23 cellular contexts compared by ENCODE assay signal in the genomic region with DNA sequence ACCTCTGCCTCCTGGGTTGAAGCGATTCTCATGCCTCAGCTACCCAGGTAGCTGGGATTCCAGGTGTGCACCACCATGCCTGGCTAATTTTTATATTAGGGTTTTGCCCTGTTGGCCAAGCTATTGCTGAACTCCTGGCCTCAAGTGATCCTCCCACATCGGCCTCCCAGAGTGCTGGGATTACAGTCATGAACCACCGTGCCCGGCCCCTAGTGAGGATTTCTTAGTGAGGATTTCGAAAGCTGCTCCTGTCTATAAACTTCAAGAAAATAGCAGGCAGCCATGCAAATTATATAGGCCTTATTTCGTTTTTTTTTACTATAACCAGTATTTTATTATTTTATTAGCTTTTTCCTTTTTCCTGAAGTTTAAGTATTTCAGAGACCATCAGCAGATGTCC.
"Had no signal": no experiment of that assay in that cellular context is flagged by ENCODE, and none has a peak within 500 bp of the region (broad histone marks: within the 10 kb centered on the region; RNA-seq: fewer than 3 reads in every experiment).

No MANE protein-coding gene starts in this region.

- DNase-seq: activated B cell treated with CpG ODN at 0.5 μM for 24 hours; activated CD4-positive, alpha-beta T cell treated with anti-CD3 and anti-CD28 coated beads for 36 hours; activated CD4-positive, alpha-beta T cell treated with anti-CD3 and anti-CD28 coated beads, Interleukin-2, amount 50 U/mL, for 48 hours; activated effector memory CD4-positive, alpha-beta T cell treated with Interleukin-2 at 50 U/mL for 16 hours; activated naive CD4-positive, alpha-beta T cell treated with anti-CD3 and anti-CD28 coated beads, Interleukin-2, amount 10 ng/mL, durations not matched to agents 7 days and 5 days; activated T-cell treated with anti-CD3 and anti-CD28 coated beads, Interleukin-2, amount 50 U/mL, for 72 hours; anterior cingulate cortex; body of pancreas; dermis blood vessel endothelial cell; effector memory CD4-positive, alpha-beta T cell; hypothalamus; mesenchymal stem cell; naive B cell; ovary; stimulated activated CD4-positive, alpha-beta T cell treated with anti-CD3 and anti-CD28 coated beads, Interleukin-12 subunit alpha, Interleukin-12 subunit beta, amount 100 ng/mL, for 4 hours; T-helper 9 cell had no signal

- H3K27me3 ChIP-seq: body of pancreas, cardiac muscle cell, neural progenitor cell, ovary, SJSA1, tibial nerve had no signal

- H3K36me3 ChIP-seq: cardiac muscle cell, neural progenitor cell, ovary had no signal

- H3K9me3 Mint-ChIP-seq: activated B cell treated with CpG ODN at 0.5 μM for 24 hours; activated naive CD4-positive, alpha-beta T cell treated with anti-CD3 and anti-CD28 coated beads, Interleukin-2, amount 10 ng/mL, durations not matched to agents 7 days and 5 days; activated T-cell treated with anti-CD3 and anti-CD28 coated beads, Interleukin-2, amount 50 U/mL, for 72 hours; naive B cell; neural progenitor cell; stimulated activated naive CD8-positive, alpha-beta T cell treated with anti-CD3 and anti-CD28 coated beads, Interleukin-15, Interleukin-2, amounts not matched to agents 100 ng/mL and 50 ng/mL, for 24 hours had no signal

- H3K27ac ChIP-seq: body of pancreas, cardiac muscle cell, neural progenitor cell, ovary, psoas muscle, SJSA1 had no signal

- H3K36me3 Mint-ChIP-seq: activated naive CD4-positive, alpha-beta T cell treated with anti-CD3 and anti-CD28 coated beads, Interleukin-2, amount 10 ng/mL, durations not matched to agents 7 days and 5 days had no signal

- H3K4me3 Mint-ChIP-seq: activated B cell treated with CpG ODN at 0.5 μM for 24 hours; activated CD4-positive, alpha-beta T cell treated with anti-CD3 and anti-CD28 coated beads for 36 hours; activated naive CD4-positive, alpha-beta T cell treated with anti-CD3 and anti-CD28 coated beads, Interleukin-2, amount 10 ng/mL, durations not matched to agents 7 days and 5 days; activated T-cell treated with anti-CD3 and anti-CD28 coated beads, Interleukin-2, amount 50 U/mL, for 72 hours; naive B cell; neural progenitor cell; stimulated activated naive CD8-positive, alpha-beta T cell treated with anti-CD3 and anti-CD28 coated beads, Interleukin-15, Interleukin-2, amounts not matched to agents 100 ng/mL and 50 ng/mL, for 24 hours had no signal

- H3K9me3 ChIP-seq: body of pancreas, ovary, psoas muscle, SJSA1, tibial nerve had no signal

- H3K4me1 ChIP-seq: neural progenitor cell had no signal

- ATAC-seq: activated CD4-positive, alpha-beta T cell treated with anti-CD3 and anti-CD28 coated beads for 36 hours; activated T-cell treated with anti-CD3 and anti-CD28 coated beads, Interleukin-2, amount 50 U/mL, for 72 hours; body of pancreas; esophagus mucosa had no signal

- H3K27ac Mint-ChIP-seq: activated B cell treated with CpG ODN at 0.5 μM for 24 hours; activated CD4-positive, alpha-beta T cell treated with anti-CD3 and anti-CD28 coated beads for 36 hours; activated naive CD4-positive, alpha-beta T cell treated with anti-CD3 and anti-CD28 coated beads, Interleukin-2, amount 10 ng/mL, durations not matched to agents 7 days and 5 days; activated T-cell treated with anti-CD3 and anti-CD28 coated beads, Interleukin-2, amount 50 U/mL, for 72 hours; naive B cell; neural progenitor cell; stimulated activated naive CD8-positive, alpha-beta T cell treated with anti-CD3 and anti-CD28 coated beads, Interleukin-15, Interleukin-2, amounts not matched to agents 100 ng/mL and 50 ng/mL, for 24 hours had no signal

- H3K4me3 ChIP-seq: body of pancreas, cardiac muscle cell, neural progenitor cell, ovary, psoas muscle, SJSA1, tibial nerve had no signal
